In genomic region chr19:55385236-55385748, GRCh38 we compare ENCODE assay signal across 1 cellular context.
TF ChIP-seq lines count a peak whose summit lies in the region.

No MANE protein-coding gene starts in this region.

TF ChIP-seq in IMR-90, 13 proteins besides CTCF, POLR2A, EP300 and RAD21 (continued from another document):
- no peak for TF ChIP-seq NFE2L2 (IDR thresholded peaks at IDR 0.05; ENCODE audit: low read depth, low read length)
- TF ChIP-seq MAZ (IDR thresholded peaks at IDR 0.05; ENCODE audit: borderline replicate concordance, low read depth, low read length), result no peak
- no peak for TF ChIP-seq MAFK (IDR thresholded peaks at IDR 0.05; ENCODE audit: low read depth, low read length)
- TF ChIP-seq ELK1 (IDR thresholded peaks at IDR 0.05; ENCODE audit: borderline replicate concordance, low read depth, low read length), result no peak
